29 cellular contexts compared by ENCODE assay signal in the genomic region with DNA sequence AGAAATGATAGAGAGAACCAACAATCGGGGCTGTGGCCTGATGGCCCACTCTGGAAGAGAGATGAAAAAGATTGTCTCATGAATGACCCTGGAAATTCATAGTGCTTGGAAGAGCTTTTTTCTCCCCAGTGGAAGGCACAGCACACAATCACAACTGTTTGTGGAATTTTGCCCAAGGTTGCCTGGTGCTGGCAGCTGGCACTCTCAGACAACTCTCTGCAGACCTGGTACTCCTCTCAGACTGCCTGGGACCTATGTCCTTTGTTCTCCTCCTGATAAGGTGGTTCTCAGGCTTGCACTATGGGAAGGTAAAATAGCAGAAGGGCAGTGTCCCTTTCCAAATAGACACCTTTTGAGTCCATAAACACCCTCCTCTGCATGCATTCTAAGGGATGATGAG.
"Had no signal": no experiment of that assay in that cellular context is flagged by ENCODE, and none has a peak within 500 bp of the region (broad histone marks: within the 10 kb centered on the region; RNA-seq: fewer than 3 reads in every experiment).

No MANE protein-coding gene starts in this region.

- H3K27ac Mint-ChIP-seq: natural killer cell; nephron; progenitor cell of endocrine pancreas; stimulated activated effector memory CD8-positive, alpha-beta T cell treated with anti-CD3 and anti-CD28 coated beads, Interleukin-12 subunit alpha, Interleukin-12 subunit beta, amount 100 ng/mL, for 72 hours; stimulated activated naive B cell treated with anti-CD40 and anti-IgM and Interleukin-4, amounts not matched to agents 10 μg/mL and 1 μg/mL and 100 μg/mL, for 72 hours; stimulated activated naive CD8-positive, alpha-beta T cell treated with anti-CD3 and anti-CD28 coated beads, Interleukin-15, Interleukin-2, amounts not matched to agents 100 ng/mL and 50 ng/mL, for 24 hours had no signal

- H3K27me3 ChIP-seq: right lobe of liver, sigmoid colon, thyroid gland, tibial nerve, upper lobe of left lung, vagina had no signal

- H3K36me3 Mint-ChIP-seq: natural killer cell; stimulated activated effector memory CD8-positive, alpha-beta T cell treated with anti-CD3 and anti-CD28 coated beads, Interleukin-12 subunit alpha, Interleukin-12 subunit beta, amount 100 ng/mL, for 72 hours; stimulated activated naive B cell treated with anti-CD40 and anti-IgM and Interleukin-4, amounts not matched to agents 10 μg/mL and 1 μg/mL and 100 μg/mL, for 72 hours had no signal

- H3K27ac ChIP-seq: neutrophil, parathyroid adenoma, psoas muscle, right lobe of liver, sigmoid colon, stomach, thoracic aorta, thyroid gland, tibial nerve, upper lobe of left lung, vagina had no signal

- DNase-seq: natural killer cell; nucleus accumbens; posterior cingulate gyrus; psoas muscle; right cardiac atrium; right lobe of liver; sigmoid colon; small intestine; stimulated activated CD4-positive, alpha-beta T cell treated with anti-CD3 and anti-CD28 coated beads, Interleukin-15, amount 100 ng/mL, for 24 hours; stimulated activated CD4-positive, alpha-beta T cell treated with anti-CD3 and anti-CD28 coated beads, Interleukin-2, amount 100 ng/mL, for 24 hours; stimulated activated CD4-positive, alpha-beta T cell treated with anti-CD3 and anti-CD28 coated beads, Interleukin-2, amount 100 ng/mL, for 48 hours; stimulated activated CD4-positive, alpha-beta T cell treated with anti-CD3 and anti-CD28 coated beads, Interleukin-4, amount 100 ng/mL, for 24 hours; stimulated activated naive B cell treated with anti-CD40 and anti-IgM and Interleukin-4, amounts not matched to agents 10 μg/mL and 1 μg/mL and 100 μg/mL, for 72 hours; stimulated activated naive CD4-positive, alpha-beta T cell treated with Interleukin-2 at 50 U/mL for 16 hours; stomach; thyroid gland; trophoblast cell; upper lobe of left lung had no signal

- H3K9me3 Mint-ChIP-seq: stimulated activated effector memory CD8-positive, alpha-beta T cell treated with anti-CD3 and anti-CD28 coated beads, Interleukin-12 subunit alpha, Interleukin-12 subunit beta, amount 100 ng/mL, for 72 hours; stimulated activated naive CD8-positive, alpha-beta T cell treated with anti-CD3 and anti-CD28 coated beads, Interleukin-15, Interleukin-2, amounts not matched to agents 100 ng/mL and 50 ng/mL, for 24 hours had no signal

- H3K36me3 ChIP-seq: neutrophil, right lobe of liver, sigmoid colon, stomach, thoracic aorta, thyroid gland, tibial nerve, upper lobe of left lung, vagina had no signal

- ATAC-seq: natural killer cell; psoas muscle; right cardiac atrium; right lobe of liver; stimulated activated effector memory CD8-positive, alpha-beta T cell treated with anti-CD3 and anti-CD28 coated beads, Interleukin-12 subunit alpha, Interleukin-12 subunit beta, amount 100 ng/mL, for 72 hours; stimulated activated naive B cell treated with anti-CD40 and anti-IgM and Interleukin-4, amounts not matched to agents 10 μg/mL and 1 μg/mL and 100 μg/mL, for 72 hours had no signal

- H3K4me1 Mint-ChIP-seq: natural killer cell; neural crest cell; stimulated activated effector memory CD8-positive, alpha-beta T cell treated with anti-CD3 and anti-CD28 coated beads, Interleukin-12 subunit alpha, Interleukin-12 subunit beta, amount 100 ng/mL, for 72 hours; stimulated activated naive B cell treated with anti-CD40 and anti-IgM and Interleukin-4, amounts not matched to agents 10 μg/mL and 1 μg/mL and 100 μg/mL, for 72 hours had no signal

- H3K4me3 ChIP-seq: psoas muscle, right lobe of liver, sigmoid colon, stomach, thoracic aorta, thyroid gland, tibial nerve, upper lobe of left lung, vagina had no signal

- H3K4me3 Mint-ChIP-seq: natural killer cell; nephron; neural crest cell; stimulated activated effector memory CD8-positive, alpha-beta T cell treated with anti-CD3 and anti-CD28 coated beads, Interleukin-12 subunit alpha, Interleukin-12 subunit beta, amount 100 ng/mL, for 72 hours; stimulated activated naive B cell treated with anti-CD40 and anti-IgM and Interleukin-4, amounts not matched to agents 10 μg/mL and 1 μg/mL and 100 μg/mL, for 72 hours; stimulated activated naive CD8-positive, alpha-beta T cell treated with anti-CD3 and anti-CD28 coated beads, Interleukin-15, Interleukin-2, amounts not matched to agents 100 ng/mL and 50 ng/mL, for 24 hours had no signal

- FAIRE-seq: small intestine, urothelium cell line had no signal

- H3K9me3 ChIP-seq: neutrophil, psoas muscle, right lobe of liver, sigmoid colon, stomach, thoracic aorta, thyroid gland, tibial nerve, upper lobe of left lung, vagina had no signal

- H3K4me1 ChIP-seq: parathyroid adenoma, psoas muscle, right lobe of liver, sigmoid colon, stomach, thyroid gland, upper lobe of left lung, vagina had no signal
